ENCODE assay signal across 11 cellular contexts in genomic region chr9:137445930-137446431, GRCh38. TPM values are rescaled to one million over a fixed set of nuclear protein-coding genes. Genes with fewer than 3 reads are reported as not detected.
DNase-seq lines count a peak whose midpoint lies in the region; ATAC-seq, FAIRE-seq and TF ChIP-seq lines count a peak whose summit lies in the region.
"Had no signal": no experiment of that assay in that cellular context is flagged by ENCODE, and none has a peak within 500 bp of the region (broad histone marks: within the 10 kb centered on the region; RNA-seq: fewer than 3 reads in every experiment).

No MANE protein-coding gene starts in this region.

- H3K4me1 ChIP-seq in OCI-LY3 (ENCODE audit: low read length) (peaks cover 24% of the 10 kb centered on the region), kidney (ENCODE audit: control insufficient read depth in 1 of 2, insufficient read depth in 1 of 2, low read depth in 1 of 2, low read length in 2 of 2) (peaks cover 0 to 6% of the 10 kb centered on the region in 2 donors), vagina (peaks cover 22% of the 10 kb centered on the region)

- H3K27me3 ChIP-seq in OCI-LY3 (ENCODE audit: low read depth, low read length) (no peaks in the 10 kb centered on the region), vagina (no peaks in the 10 kb centered on the region)
- H3K27me3 ChIP-seq: brain microvascular endothelial cell had no signal

- H4K20me1 ChIP-seq in OCI-LY3 (ENCODE audit: insufficient read depth, low read length), result no peaks in the 10 kb centered on the region

- H3K9ac ChIP-seq in OCI-LY3 (ENCODE audit: low read length), result peak overlapping the region; percentile 31; the same call in 1 of the 2 replicates
- H3K9ac ChIP-seq in kidney (ENCODE audit: low read length in 2 of 2), result no peak overlapping the region

- ATAC-seq in HG03039 (IDR thresholded peaks at IDR 0.05; ENCODE audit: unreplicated experiment), result no peak

- 0 out of 2 replicates have a peak overlapping the region, but pooled peaks have one; percentile 69 for H2AFZ ChIP-seq in OCI-LY3 (ENCODE audit: low read depth, low read length)

- H3K4me2 ChIP-seq in OCI-LY3 (ENCODE audit: low read length), result peak overlapping the region; percentile 94

- no peak for TF ChIP-seq POLR2A in vagina (IDR thresholded peaks at IDR 0.05)

- no peaks in the 10 kb centered on the region for H3K9me3 ChIP-seq in OCI-LY3 (ENCODE audit: insufficient read depth, low read length)
- H3K9me3 ChIP-seq in kidney (ENCODE audit: control insufficient read depth in 1 of 2, low read length in 2 of 2), result no peaks in the 10 kb centered on the region
- no peaks in the 10 kb centered on the region for H3K9me3 ChIP-seq in vagina

- intact Hi-C loops in kidney (cut with DNase I), result no loop called here
- intact Hi-C loops in vagina (cut with DNase I), result no loop called here

- H3K36me3 ChIP-seq in OCI-LY3 (replicated peaks; ENCODE audit: low read depth, low read length) (no peaks in the 10 kb centered on the region), kidney (ENCODE audit: control insufficient read depth in 1 of 2, insufficient read depth in 2 of 2, low read length in 2 of 2) (no peaks in the 10 kb centered on the region), vagina (peaks cover 0 to 9% of the 10 kb centered on the region in 2 donors)

- TF ChIP-seq CTCF in OCI-LY3 (IDR thresholded peaks at IDR 0.05; ENCODE audit: low read depth, low read length), result no peak
- no peak for TF ChIP-seq CTCF in kidney (IDR thresholded peaks at IDR 0.05; ENCODE audit: borderline replicate concordance, extremely low read depth, insufficient read depth)
- no peak for TF ChIP-seq CTCF in vagina (IDR thresholded peaks at IDR 0.05)

- H3K4me3 ChIP-seq in OCI-LY3 (ENCODE audit: low read length) (peak overlapping the region; percentile 69), kidney (ENCODE audit: low read length in 2 of 2) (no peak overlapping the region), vagina (no peak overlapping the region)

- DNase-seq in AG08395 (ENCODE audit: low spot score), result peak; percentile 16
- peak; percentile 11 for DNase-seq in DMS79 (lab: John Stamatoyannopoulos, UW)
- peak; percentile 75 for DNase-seq in kidney
- DNase-seq in GDM1 (lab: John Stamatoyannopoulos, UW), result no peak
- DNase-seq in KG1 (lab: John Stamatoyannopoulos, UW), result no peak
- DNase-seq in vagina (ENCODE audit: extremely low spot score in 2 of 2), result no peak

- FAIRE-seq in kidney (lab: Jason Lieb, UNC), result no peak
- FAIRE-seq: TTC549 had no signal

- H3K27ac ChIP-seq in OCI-LY3 (ENCODE audit: low read length) (no peak overlapping the region), kidney (ENCODE audit: low read depth in 2 of 2, low read length in 2 of 2) (no peak overlapping the region), vagina (no peak overlapping the region)
- H3K27ac ChIP-seq: brain microvascular endothelial cell had no signal

- H3K79me2 ChIP-seq in OCI-LY3 (ENCODE audit: low read length), result no peaks in the 10 kb centered on the region

RNA-seq across cellular contexts. Expression of gene ENTPD8, which starts 4.8 kb away (rescaled TPM):
- 5.2 TPM for total RNA-seq in kidney
- 5.0 TPM for polyA plus RNA-seq in kidney (ENCODE audit: insufficient read depth, low read depth, low replicate concordance)
- total RNA-seq in vagina, result not detected
- total RNA-seq: activated CD8-positive, alpha-beta T cell treated with anti-CD3 and anti-CD28 coated beads, Interleukin-2, amount 10 ng/mL, durations not matched to agents 7 days and 5 days had no signal

RNA-seq across cellular contexts. Expression of gene NSMF, which starts 13.2 kb away (rescaled TPM):
- total RNA-seq in kidney (49.5 TPM), vagina (35.1 TPM)
- polyA plus RNA-seq in kidney (ENCODE audit: insufficient read depth, low read depth, low replicate concordance), result 32.7 TPM

RNA-seq across cellular contexts. Expression of gene NOXA1, which starts 22.8 kb away (rescaled TPM):
- 21.8 TPM for total RNA-seq in kidney
- 19.1 TPM for polyA plus RNA-seq in kidney (ENCODE audit: insufficient read depth, low read depth, low replicate concordance)
- total RNA-seq in vagina, result 2.9 TPM

RNA-seq across cellular contexts. Expression of gene EXD3, which starts 23.0 kb away (rescaled TPM):
- 44.5 TPM for total RNA-seq in kidney
- 18.9 TPM for polyA plus RNA-seq in kidney (ENCODE audit: insufficient read depth, low read depth, low replicate concordance)
- total RNA-seq in vagina, result 35.6 TPM

Comparison
In these comparisons a context has a peak if more than half of its experiments do, and no peak if none do; other contexts are left out.
1. DNase-seq: peak in AG08395 (single experiment), DMS79 (single experiment) and kidney (single experiment); none in GDM1 (single experiment), KG1 (single experiment) and vagina (0 of 2).